In genomic region chr3:45656575-45657363, GRCh38 we compare ENCODE assay signal across 8 cellular contexts. TPM values are rescaled to one million over a fixed set of nuclear protein-coding genes. Genes with fewer than 3 reads are reported as not detected.
A peak's percentile ranks its signal among the peaks of the same experiment; 100 is the strongest.
DNase-seq lines count a peak whose midpoint lies in the region; ATAC-seq and TF ChIP-seq lines count a peak whose summit lies in the region.

No MANE protein-coding gene starts in this region.

- H3K79me2 ChIP-seq in Karpas-422 (ENCODE audit: low read length): no peaks in the 10 kb centered on the region
- no peaks in the 10 kb centered on the region for H3K79me2 ChIP-seq in neural cell (replicated peaks; ENCODE audit: insufficient read depth, low read length)

- BruUV-seq in Panc1 (replicated peaks; lab: Mats Ljungman, UMichigan): no TSS peak

- CTCF ChIA-PET in Panc1 (lab: Charles Lee): interaction anchor here (0.6 to 1.3 kb wide), 3 partner anchors 110 to 146 kb away, joined by 5 to 6 read pairs (median 5); no protein-coding TSS in a partner anchor

- in situ Hi-C loops in Panc1 (cut with HindIII; ENCODE audit: low pct_unique_long_range_greater_than_20kb, low sequenced_read_pairs): no loop called here

- H3K9me3 ChIP-seq in Karpas-422 (ENCODE audit: low read length) (no peaks in the 10 kb centered on the region), Panc1 (ENCODE audit: control insufficient read depth, insufficient read depth, low read depth, low read length) (no peaks in the 10 kb centered on the region), neural cell (ENCODE audit: low read length) (no peaks in the 10 kb centered on the region)

- TF ChIP-seq CTCF in Panc1 (IDR thresholded peaks at IDR 0.05): peak; percentile 87
- peak; percentile 95 for TF ChIP-seq CTCF in fibroblast of mammary gland (conservative IDR thresholded peaks at IDR 0.05; ENCODE audit: control insufficient read depth, insufficient read depth, low read depth, low read length)
- peak; percentile 90 for TF ChIP-seq CTCF in neural cell (IDR thresholded peaks at IDR 0.05; ENCODE audit: poor library complexity, severe bottlenecking)

- peak; percentile 89 for TF ChIP-seq RAD21 in neural cell (conservative IDR thresholded peaks at IDR 0.05)

- H3K27me3 Mint-ChIP-seq in activated T-cell treated with anti-CD3 and anti-CD28 coated beads, Interleukin-2, amount 50 U/mL, for 24 hours: no peaks in the 10 kb centered on the region
- no peaks in the 10 kb centered on the region for H3K27me3 Mint-ChIP-seq in stimulated activated naive CD8-positive, alpha-beta T cell treated with anti-CD3 and anti-CD28 coated beads, Interleukin-15, amount 100 ng/mL, for 72 hours

- H3K4me1 Mint-ChIP-seq in activated T-cell treated with anti-CD3 and anti-CD28 coated beads, Interleukin-2, amount 50 U/mL, for 24 hours (ENCODE audit: low read depth): peaks cover 23% of the 10 kb centered on the region
- peaks cover 28% of the 10 kb centered on the region for H3K4me1 Mint-ChIP-seq in stimulated activated naive CD8-positive, alpha-beta T cell treated with anti-CD3 and anti-CD28 coated beads, Interleukin-15, amount 100 ng/mL, for 72 hours

- no peaks in the 10 kb centered on the region for H3F3A ChIP-seq in neural cell (ENCODE audit: insufficient read depth, low read length, poor library complexity, severe bottlenecking)

- no peaks in the 10 kb centered on the region for H3K9me2 ChIP-seq in Karpas-422 (replicated peaks; ENCODE audit: insufficient read depth, low read length)
- H3K9me2 ChIP-seq in neural cell (ENCODE audit: insufficient read depth, low read length): no peaks in the 10 kb centered on the region

- ATAC-seq in GM19452 (IDR thresholded peaks at IDR 0.05; ENCODE audit: unreplicated experiment) (peak; percentile 67), Panc1 (peak; percentile 89)
- ATAC-seq in stimulated activated naive CD8-positive, alpha-beta T cell treated with anti-CD3 and anti-CD28 coated beads, Interleukin-15, amount 100 ng/mL, for 72 hours: peak; percentile 96

- H3K4me3 Mint-ChIP-seq in activated T-cell treated with anti-CD3 and anti-CD28 coated beads, Interleukin-2, amount 50 U/mL, for 24 hours: no peak overlapping the region
- H3K4me3 Mint-ChIP-seq in stimulated activated naive CD8-positive, alpha-beta T cell treated with anti-CD3 and anti-CD28 coated beads, Interleukin-15, amount 100 ng/mL, for 72 hours: no peak overlapping the region

- H4K20me1 ChIP-seq in Karpas-422 (ENCODE audit: insufficient read depth, low read depth, low read length) (peaks cover 4% of the 10 kb centered on the region; the same call in 1 of the 2 replicates), neural cell (ENCODE audit: insufficient read depth) (no peaks in the 10 kb centered on the region)

- peaks cover 11% of the 10 kb centered on the region for H3K36me3 Mint-ChIP-seq in activated T-cell treated with anti-CD3 and anti-CD28 coated beads, Interleukin-2, amount 50 U/mL, for 24 hours (ENCODE audit: low read depth)

- peak overlapping the region; percentile 44 for H3K27ac Mint-ChIP-seq in activated T-cell treated with anti-CD3 and anti-CD28 coated beads, Interleukin-2, amount 50 U/mL, for 24 hours
- no peak overlapping the region for H3K27ac Mint-ChIP-seq in stimulated activated naive CD8-positive, alpha-beta T cell treated with anti-CD3 and anti-CD28 coated beads, Interleukin-15, amount 100 ng/mL, for 72 hours

- no peak overlapping the region for H3K27ac ChIP-seq in Karpas-422 (ENCODE audit: low read length)
- no peak overlapping the region; the same call in 1 of the 2 replicates for H3K27ac ChIP-seq in Panc1 (ENCODE audit: low read length)
- no peak overlapping the region for H3K27ac ChIP-seq in neural cell (ENCODE audit: low read length)

- H3K4me2 ChIP-seq in Karpas-422 (ENCODE audit: low read depth, low read length, poor library complexity, severe bottlenecking) (no peak overlapping the region), neural cell (ENCODE audit: low read length) (no peak overlapping the region)

- H3K36me3 ChIP-seq in Karpas-422 (ENCODE audit: insufficient read depth, low read length): no peaks in the 10 kb centered on the region
- no peaks in the 10 kb centered on the region; the same call in 1 of the 2 replicates for H3K36me3 ChIP-seq in Panc1 (ENCODE audit: control insufficient read depth, insufficient read depth, low read length)
- no peaks in the 10 kb centered on the region for H3K36me3 ChIP-seq in neural cell (ENCODE audit: insufficient read depth, low read length)

- H3K27me3 ChIP-seq in Karpas-422 (ENCODE audit: low read length) (no peaks in the 10 kb centered on the region), Panc1 (ENCODE audit: control insufficient read depth, insufficient read depth, low read length) (no peaks in the 10 kb centered on the region), neural cell (ENCODE audit: insufficient read depth, low read depth, low read length) (no peaks in the 10 kb centered on the region)

- H3K4me1 ChIP-seq in Karpas-422 (ENCODE audit: low read length) (no peaks in the 10 kb centered on the region), Panc1 (ENCODE audit: control insufficient read depth, insufficient read depth, low read length) (peaks cover 14% of the 10 kb centered on the region)

- intact Hi-C loops in Panc1 (cut with micrococcal nuclease; ENCODE audit: unreplicated experiment): loop anchor here (2.0 to 5.0 kb wide), 3 partner anchors 44 to 144 kb away; no protein-coding TSS in a partner anchor

- H3K4me3 ChIP-seq in Karpas-422 (ENCODE audit: low read length): no peak overlapping the region
- H3K4me3 ChIP-seq in Panc1 (ENCODE audit: low read depth in 2 of 2, low read length in 2 of 2): no peak overlapping the region
- H3K4me3 ChIP-seq in fibroblast of mammary gland (ENCODE audit: control insufficient read depth, low read depth, low read length): no peak overlapping the region
- H3K4me3 ChIP-seq in neural cell (ENCODE audit: low read length): no peak overlapping the region

- H3K9me3 Mint-ChIP-seq in activated T-cell treated with anti-CD3 and anti-CD28 coated beads, Interleukin-2, amount 50 U/mL, for 24 hours: no peaks in the 10 kb centered on the region
- H3K9me3 Mint-ChIP-seq in stimulated activated naive CD8-positive, alpha-beta T cell treated with anti-CD3 and anti-CD28 coated beads, Interleukin-15, amount 100 ng/mL, for 72 hours: no peaks in the 10 kb centered on the region

- H3K9ac ChIP-seq in Karpas-422 (ENCODE audit: low read length) (no peak overlapping the region), neural cell (ENCODE audit: low read length) (no peak overlapping the region)

- POLR2A ChIA-PET in Panc1 (lab: Charles Lee): interaction anchor here (0.6 kb wide), 1 partner anchor 61 kb away, joined by 3 read pairs; no protein-coding TSS in a partner anchor

- DNase-seq in C1 segment of cervical spinal cord (lab: John Stamatoyannopoulos, UW) (peak in 12 of 14 donors; percentile 33 to 84 (median 72)), Karpas-422 (peak; percentile 94), Panc1 (ENCODE audit: low read depth, low spot score) (peak; percentile 74), fibroblast of mammary gland (ENCODE audit: low read depth) (peak; percentile 98)
- peak; percentile 83 for DNase-seq in activated T-cell treated with anti-CD3 and anti-CD28 coated beads, Interleukin-2, amount 50 U/mL, for 24 hours
- peak; percentile 76 to 88 for DNase-seq in stimulated activated naive CD8-positive, alpha-beta T cell treated with anti-CD3 and anti-CD28 coated beads, Interleukin-15, amount 100 ng/mL, for 72 hours

- H2AFZ ChIP-seq in Karpas-422 (ENCODE audit: low read length): no peak overlapping the region
- H2AFZ ChIP-seq in neural cell (ENCODE audit: low read depth, low read length): no peak overlapping the region

- TF ChIP-seq EP300 in neural cell (conservative IDR thresholded peaks at IDR 0.05; ENCODE audit: poor library complexity, severe bottlenecking): no peak

TF ChIP-seq in neural cell, 6 proteins besides CTCF, POLR2A, EP300 and RAD21:
- TF ChIP-seq SMC3 (conservative IDR thresholded peaks at IDR 0.05; ENCODE audit: poor library complexity) (peak; percentile 95), TAF1 (IDR thresholded peaks at IDR 0.05; ENCODE audit: low read depth) (no peak)

RNA-seq across cellular contexts. Expression of gene SACM1L, which starts 32.4 kb away (rescaled TPM):
- total RNA-seq in Karpas-422 (2014; rRNA removed; shearing (Covaris generic); ENCODE audit: low replicate concordance): 41.9 and 61.8 TPM in 2 replicates
- 31.6 TPM for total RNA-seq in Panc1 (2021; ENCODE audit: unreplicated experiment)
- 17.4 TPM for polyA plus RNA-seq in Panc1 (2012; ENCODE audit: insufficient read length)
- 50.0 and 66.2 TPM in 2 replicates for polyA plus RNA-seq in neural cell
- polyA minus RNA-seq in neural cell: 71.1 and 82.1 TPM in 2 replicates
